20 cellular contexts compared by ENCODE assay signal in genomic region chr1:213162862-213163261, GRCh38.
DNase-seq lines count a peak whose midpoint lies in the region; ATAC-seq, FAIRE-seq and TF ChIP-seq lines count a peak whose summit lies in the region.
"Had no signal": no experiment of that assay in that cellular context is flagged by ENCODE, and none has a peak within 500 bp of the region (broad histone marks: within the 10 kb centered on the region; RNA-seq: fewer than 3 reads in every experiment).

No MANE protein-coding gene starts in this region.

- H3K36me3 Mint-ChIP-seq in progenitor cell of endocrine pancreas (ENCODE audit: insufficient read depth) = peaks cover 6% of the 10 kb centered on the region

- H3K27me3 ChIP-seq in right atrium auricular region = no peaks in the 10 kb centered on the region
- H3K27me3 ChIP-seq: BE2C had no signal

- no peaks in the 10 kb centered on the region for H3K36me3 ChIP-seq in right atrium auricular region
- H3K36me3 ChIP-seq: BE2C had no signal

- H3K9me3 Mint-ChIP-seq in progenitor cell of endocrine pancreas (ENCODE audit: low read depth) = peaks cover 3% of the 10 kb centered on the region
- H3K9me3 Mint-ChIP-seq: H9 had no signal

- no peaks in the 10 kb centered on the region for H3K27me3 Mint-ChIP-seq in progenitor cell of endocrine pancreas
- H3K27me3 Mint-ChIP-seq: CD4-positive, CD25-positive, alpha-beta regulatory T cell had no signal

- no peak overlapping the region for H3K4me3 ChIP-seq in right atrium auricular region

- peak; percentile 9 for FAIRE-seq in TTC549 (lab: Jason Lieb, UNC)
- FAIRE-seq: A204.1 had no signal

- no peaks in the 10 kb centered on the region for H3K9me3 ChIP-seq in right atrium auricular region
- H3K9me3 ChIP-seq: BE2C had no signal

- TF ChIP-seq CTCF in right atrium auricular region (IDR thresholded peaks at IDR 0.05) (no peak), progenitor cell of endocrine pancreas (IDR thresholded peaks at IDR 0.05; ENCODE audit: unreplicated experiment) (no peak)

- H3K4me3 Mint-ChIP-seq in progenitor cell of endocrine pancreas (ENCODE audit: low read depth) = no peak overlapping the region
- H3K4me3 Mint-ChIP-seq: CD4-positive, CD25-positive, alpha-beta regulatory T cell; H9 had no signal

- H3K4me1 ChIP-seq in right atrium auricular region = peaks cover 0 to 13% of the 10 kb centered on the region in 2 donors
- H3K4me1 ChIP-seq: BE2C had no signal

- ATAC-seq in HG03378 (IDR thresholded peaks at IDR 0.05; ENCODE audit: unreplicated experiment) (no peak), GM18873 (IDR thresholded peaks at IDR 0.05; ENCODE audit: low FRiP score, unreplicated experiment) (no peak)
- ATAC-seq: Panc1 had no signal

- intact Hi-C loops in cardiac septum (cut with DNase I) = no loop called here

- no peak for DNase-seq in right atrium auricular region (ENCODE audit: low spot score)
- no peak for DNase-seq in cardiac septum (ENCODE audit: low spot score)
- no peak for DNase-seq in progenitor cell of endocrine pancreas (ENCODE audit: low spot score, unreplicated experiment)
- no peak for DNase-seq in glomerular visceral epithelial cell (ENCODE audit: extremely low spot score)
- DNase-seq in hippocampal formation (lab: John Stamatoyannopoulos, UW) = no peak
- DNase-seq: BE2C; CD4-positive, CD25-positive, alpha-beta regulatory T cell; H9; Kasumi-1; NCI-H1436; NCI-H187 treated with DMSO at 0.1 percent for 48 hours; NCI-H2107; NCI-H2227 treated with DMSO at 0.1 percent for 48 hours; NCI-H510A; NCI-H748 treated with DMSO at 0.1 percent for 48 hours had no signal

- H3K27ac Mint-ChIP-seq in progenitor cell of endocrine pancreas = peak overlapping the region; percentile 5
- H3K27ac Mint-ChIP-seq: CD4-positive, CD25-positive, alpha-beta regulatory T cell; H9 had no signal

- H3K27ac ChIP-seq in right atrium auricular region = peak overlapping the region; percentile 3 to 46

- H3K4me1 Mint-ChIP-seq in progenitor cell of endocrine pancreas (ENCODE audit: low read depth) = peaks cover 1% of the 10 kb centered on the region
- H3K4me1 Mint-ChIP-seq: H9 had no signal
